Comparison of ENCODE assay signal across 24 cellular contexts in genomic region chr2:20528713-20529112, GRCh38.
DNase-seq lines count a peak whose midpoint lies in the region; ATAC-seq, FAIRE-seq and TF ChIP-seq lines count a peak whose summit lies in the region.
"Had no signal": no experiment of that assay in that cellular context is flagged by ENCODE, and none has a peak within 500 bp of the region (broad histone marks: within the 10 kb centered on the region; RNA-seq: fewer than 3 reads in every experiment).

No MANE protein-coding gene starts in this region.

- H2BK5ac ChIP-seq in mesenchymal stem cell (ENCODE audit: low read depth, low read length, poor library complexity, severe bottlenecking), result no peak overlapping the region

- no peak for TF ChIP-seq CTCF in A549 (IDR thresholded peaks at IDR 0.05)
- no peak for TF ChIP-seq CTCF in K562 (IDR thresholded peaks at IDR 0.05 in 2 of 3, conservative IDR thresholded peaks at IDR 0.05 in 1 of 3; ENCODE audit: insufficient read depth in 2 of 3, low read depth in 1 of 3, low read length in 3 of 3)
- TF ChIP-seq CTCF in MCF 10A (IDR thresholded peaks at IDR 0.05; ENCODE audit: unreplicated experiment), result no peak

- POLR2A ChIA-PET in A549 (lab: Yijun Ruan, JAX) (no interaction called here), K562 (lab: Yijun Ruan, JAX) (no interaction called here), MCF 10A (lab: Yijun Ruan, JAX) (no interaction called here)

- no peak for DNase-seq in A549 (ENCODE audit: low read depth in 1 of 2, low spot score in 1 of 2)
- no peak for DNase-seq in K562 (ENCODE audit: extremely low read depth in 1 of 4, low spot score in 3 of 4)
- DNase-seq in mesenchymal stem cell, result no peak
- no peak for DNase-seq in NCI-H1048 (lab: John Stamatoyannopoulos, UW)
- no peak for DNase-seq in MCF 10A (ENCODE audit: unreplicated experiment)
- DNase-seq: ACHN; AML-193; BE2C; Caco-2; CD4-positive, CD25-positive, alpha-beta regulatory T cell; CD8-positive, alpha-beta T cell; DMS153; DND-41; HFFc6 had no signal

- H3K4me3 ChIP-seq in A549 (no peak overlapping the region), K562 (no peak overlapping the region), mesenchymal stem cell (ENCODE audit: insufficient read depth in 1 of 2, low read depth in 1 of 2, low read length in 2 of 2) (no peak overlapping the region)
- H3K4me3 ChIP-seq: GM23338, HAP-1 had no signal

- no peaks in the 10 kb centered on the region for H3K36me3 ChIP-seq in K562 (ENCODE audit: control insufficient read depth, insufficient read depth, low read length)
- H3K36me3 ChIP-seq in mesenchymal stem cell (ENCODE audit: control insufficient read depth in 1 of 2, insufficient read depth in 2 of 2, low read depth in 1 of 2, low read length in 2 of 2), result no peaks in the 10 kb centered on the region
- H3K36me3 ChIP-seq: BE2C, HAP-1 had no signal

- H3K4me2 ChIP-seq in A549, result no peak overlapping the region
- no peak overlapping the region for H3K4me2 ChIP-seq in K562 (ENCODE audit: insufficient read depth, low read length)
- no peak overlapping the region for H3K4me2 ChIP-seq in mesenchymal stem cell (ENCODE audit: low read length, poor library complexity, severe bottlenecking)
- H3K4me2 ChIP-seq: GM23338 had no signal

- no peak for ATAC-seq in A549
- ATAC-seq in K562, result no peak
- no peak for ATAC-seq in GM18909 (IDR thresholded peaks at IDR 0.05; ENCODE audit: poor library complexity, unreplicated experiment)
- ATAC-seq: CD8-positive, alpha-beta T cell; GM23338 had no signal

- H3K23ac ChIP-seq in mesenchymal stem cell (ENCODE audit: low read length in 2 of 2), result no peak overlapping the region

- 0 out of 2 replicates have a peak, but pooled peaks cover 4% of the 10 kb centered on the region for H4K20me1 ChIP-seq in K562 (replicated peaks; ENCODE audit: control insufficient read depth, insufficient read depth, low read length)

- H3K9ac ChIP-seq in K562 (ENCODE audit: insufficient read depth in 1 of 2, low read depth in 2 of 2, low read length in 2 of 2), result no peak overlapping the region
- H3K9ac ChIP-seq in mesenchymal stem cell (ENCODE audit: low read length), result no peak overlapping the region

- H2AFZ ChIP-seq in K562 (ENCODE audit: low read depth, low read length), result no peak overlapping the region
- no peak overlapping the region for H2AFZ ChIP-seq in mesenchymal stem cell (ENCODE audit: low read depth, low read length)
- H2AFZ ChIP-seq: GM23338 had no signal

- H3K27me3 ChIP-seq in K562 (ENCODE audit: control insufficient read depth in 2 of 2, insufficient read depth in 2 of 2, low read length in 2 of 2) (peaks cover 0 to 27% of the 10 kb centered on the region in 2 experiments; a peak in 2 of 5 replicates), mesenchymal stem cell (ENCODE audit: control insufficient read depth in 1 of 2, insufficient read depth in 1 of 2, low read length in 2 of 2) (peaks cover 0 to 14% of the 10 kb centered on the region in 2 experiments)
- H3K27me3 ChIP-seq: BE2C had no signal

- in situ Hi-C loops in K562 (cut with MboI), result no loop called here

- no peaks in the 10 kb centered on the region for H3K9me3 Mint-ChIP-seq in MCF 10A (ENCODE audit: unreplicated experiment)
- H3K9me3 Mint-ChIP-seq: CD4-positive, CD25-positive, alpha-beta regulatory T cell; CD8-positive, alpha-beta T cell; GM23338; HFFc6 had no signal

- peak overlapping the region; percentile 6 for H2AK5ac ChIP-seq in mesenchymal stem cell (ENCODE audit: low read length, severe bottlenecking)

- no peak overlapping the region for H3K27ac Mint-ChIP-seq in MCF 10A (ENCODE audit: low read depth, unreplicated experiment)
- H3K27ac Mint-ChIP-seq: CD4-positive, CD25-positive, alpha-beta regulatory T cell; CD8-positive, alpha-beta T cell; GM23338; HFFc6 had no signal

- CTCF ChIA-PET in A549 (lab: Yijun Ruan, JAX) (interaction anchor here (0.6 kb wide), 1 partner anchor 331 kb away, joined by 3 read pairs; no protein-coding TSS in a partner anchor), K562 (lab: Yijun Ruan, JAX; ENCODE audit: low intra/inter-chr PET ratio) (no interaction called here), MCF 10A (lab: Yijun Ruan, JAX) (no interaction called here)

- no peak overlapping the region for H3K4me3 Mint-ChIP-seq in MCF 10A (ENCODE audit: unreplicated experiment)
- H3K4me3 Mint-ChIP-seq: CD4-positive, CD25-positive, alpha-beta regulatory T cell; CD8-positive, alpha-beta T cell; GM23338; HFFc6 had no signal

- H3K9me3 ChIP-seq in A549, result no peaks in the 10 kb centered on the region
- H3K9me3 ChIP-seq in K562 (replicated peaks; ENCODE audit: control insufficient read depth, insufficient read depth, low read depth, low read length), result no peaks in the 10 kb centered on the region
- no peaks in the 10 kb centered on the region for H3K9me3 ChIP-seq in mesenchymal stem cell (ENCODE audit: control insufficient read depth, low read length)
- H3K9me3 ChIP-seq: BE2C, Caco-2, HAP-1 had no signal

- peaks cover 13% of the 10 kb centered on the region for H3K4me1 Mint-ChIP-seq in MCF 10A (ENCODE audit: insufficient read depth, unreplicated experiment)

- FAIRE-seq in A549 (lab: Jason Lieb, UNC), result no peak
- no peak for FAIRE-seq in K562 (lab: Jason Lieb, UNC)
- FAIRE-seq: A204.1, G401.6, GM12892, GM19239, H54 had no signal

- TF ChIP-seq POLR2A in A549 (IDR thresholded peaks at IDR 0.05; ENCODE audit: low read length) (no peak), K562 (conservative IDR thresholded peaks at IDR 0.05) (no peak)

- no peaks in the 10 kb centered on the region for H3K27me3 Mint-ChIP-seq in MCF 10A (ENCODE audit: insufficient read depth, unreplicated experiment)
- H3K27me3 Mint-ChIP-seq: CD4-positive, CD25-positive, alpha-beta regulatory T cell had no signal

- H3K14ac ChIP-seq in mesenchymal stem cell (ENCODE audit: low read length in 2 of 2), result no peak overlapping the region

- H3K4me1 ChIP-seq in A549 (peaks cover 23% of the 10 kb centered on the region), K562 (replicated peaks in 1 of 2; ENCODE audit: control insufficient read depth in 2 of 2, insufficient read depth in 2 of 2, low read length in 2 of 2) (peaks cover 17 to 18% of the 10 kb centered on the region in 2 experiments), mesenchymal stem cell (ENCODE audit: control insufficient read depth, insufficient read depth, low read depth, low read length) (peaks cover 26% of the 10 kb centered on the region)
- H3K4me1 ChIP-seq: HAP-1 had no signal

- TF ChIP-seq EP300 in A549 (IDR thresholded peaks at IDR 0.05) (no peak), K562 (IDR thresholded peaks at IDR 0.05; ENCODE audit: low read length) (no peak)

- H4K8ac ChIP-seq in mesenchymal stem cell (ENCODE audit: low read length), result no peak overlapping the region

- H3K4ac ChIP-seq in mesenchymal stem cell (ENCODE audit: low read depth in 1 of 2, low read length in 2 of 2), result no peak overlapping the region

- BruUV-seq in K562 (replicated peaks; lab: Mats Ljungman, UMichigan) (no TSS peak), MCF 10A (replicated peaks; lab: Mats Ljungman, UMichigan) (no TSS peak)

- no peak overlapping the region for H2BK15ac ChIP-seq in mesenchymal stem cell (ENCODE audit: low read depth, poor library complexity, severe bottlenecking)

- no peaks in the 10 kb centered on the region for H3K9me1 ChIP-seq in K562 (ENCODE audit: control insufficient read depth, insufficient read depth, low read length)

- WGBS in A549 (ENCODE audit: missing lambda C conversion rate), result 49% methylated on average over 2 of the region's 2 CpGs
- WGBS in K562 (ENCODE audit: insufficient coverage, low coverage, missing lambda C conversion rate), result 13% methylated on average over 2 of the region's 2 CpGs
- 92% methylated on average over 1 of the region's 2 CpGs for WGBS in mesenchymal stem cell

- no peak overlapping the region for H4K91ac ChIP-seq in mesenchymal stem cell (ENCODE audit: low read length)

- no peaks in the 10 kb centered on the region for H3K36me3 Mint-ChIP-seq in MCF 10A (ENCODE audit: insufficient read depth, unreplicated experiment)
- H3K36me3 Mint-ChIP-seq: CD4-positive, CD25-positive, alpha-beta regulatory T cell; CD8-positive, alpha-beta T cell had no signal

- H2BK12ac ChIP-seq in mesenchymal stem cell (ENCODE audit: low read length in 2 of 2), result peak overlapping the region; percentile 29 to 58

- H3K27ac ChIP-seq in A549 (no peak overlapping the region), K562 (ENCODE audit: extremely low read depth, low read depth, low read length) (no peak overlapping the region), mesenchymal stem cell (ENCODE audit: low read length, poor library complexity, severe bottlenecking) (no peak overlapping the region)
- H3K27ac ChIP-seq: 22Rv1, C4-2B had no signal

- H2BK120ac ChIP-seq in mesenchymal stem cell (ENCODE audit: low read depth, low read length), result no peak overlapping the region

- intact Hi-C loops in K562 (cut with micrococcal nuclease), result no loop called here
- intact Hi-C loops in MCF 10A (cut with micrococcal nuclease), result no loop called here

- H3K79me1 ChIP-seq in mesenchymal stem cell (replicated peaks; ENCODE audit: low read length, poor library complexity, severe bottlenecking), result no peaks in the 10 kb centered on the region

- TF ChIP-seq RAD21 in A549 (conservative IDR thresholded peaks at IDR 0.05 in 1 of 2, IDR thresholded peaks at IDR 0.05 in 1 of 2) (no peak), K562 (CRISPR knock-in tag; conservative IDR thresholded peaks at IDR 0.05 in 1 of 2, IDR thresholded peaks at IDR 0.05 in 1 of 2) (no peak)

- H3K79me2 ChIP-seq in K562 (ENCODE audit: control insufficient read depth, insufficient read depth, low read length), result no peaks in the 10 kb centered on the region

- peak overlapping the region in 1 of 2 experiments; percentile 5 for H3K18ac ChIP-seq in mesenchymal stem cell (ENCODE audit: low read depth in 1 of 2, low read length in 2 of 2)

TF ChIP-seq in A549, 52 proteins besides CTCF, POLR2A, EP300 and RAD21:
- TF ChIP-seq ZFP36 (IDR thresholded peaks at IDR 0.05; ENCODE audit: borderline replicate concordance, partially characterized antibody) (peak; percentile 83), HDAC2 (IDR thresholded peaks at IDR 0.05) (no peak)

TF ChIP-seq in K562, 482 proteins besides CTCF, POLR2A, EP300 and RAD21:
- TF ChIP-seq ZNF436 (CRISPR knock-in tag; IDR thresholded peaks at IDR 0.05) (peak; percentile 42; the same call in 1 of the 2 replicates), RBM25 (IDR thresholded peaks at IDR 0.05; ENCODE audit: low read depth, low read length, severe bottlenecking) (peak; percentile 86), ZFP36 (IDR thresholded peaks at IDR 0.05; ENCODE audit: low read depth, low read length, partially characterized antibody) (peak; percentile 97), ARID1B (IDR thresholded peaks at IDR 0.05) (no peak), SMARCA5 (IDR thresholded peaks at IDR 0.05) (0 out of 2 replicates have a peak, but pooled peaks have one; percentile 33), NCOA4 (IDR thresholded peaks at IDR 0.05; ENCODE audit: partially characterized antibody) (no peak), ASH1L (IDR thresholded peaks at IDR 0.05; ENCODE audit: borderline replicate concordance, low read depth, partially characterized antibody) (no peak), BCOR (IDR thresholded peaks at IDR 0.05) (peak; percentile 39; the same call in 1 of the 2 replicates), GTF2F1 (IDR thresholded peaks at IDR 0.05; ENCODE audit: low read depth, low read length) (no peak)

Comparison
In these comparisons a context has a peak if more than half of its experiments do, and no peak if none do; other contexts are left out.
1. Of the 35 proteins assayed by ChIP-seq in both K562 and A549: peak only in K562: none; only in A549: none; in both: ZFP36; in neither: 34.